Comparison of ENCODE assay signal across 28 cellular contexts in the genomic region with DNA sequence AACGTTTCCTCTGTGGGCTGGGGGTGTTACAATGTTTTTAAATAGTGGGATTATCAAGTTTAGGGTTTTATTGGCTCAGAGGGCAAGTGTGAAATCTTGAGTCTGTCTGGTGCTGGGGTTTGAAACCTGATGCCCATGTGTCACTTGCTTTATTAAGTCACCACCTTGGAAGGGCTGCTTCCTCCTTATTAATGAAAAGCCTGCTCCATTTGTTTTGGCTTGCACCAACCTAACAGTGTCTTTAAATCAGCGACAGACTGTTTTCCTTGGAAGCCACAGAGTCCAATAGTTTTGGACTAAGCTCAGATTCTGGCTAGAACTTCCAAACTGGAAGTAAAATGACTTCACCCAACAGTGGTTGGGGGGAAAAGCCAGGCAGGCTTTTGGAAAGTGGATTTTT. TPM values are rescaled to one million over a fixed set of nuclear protein-coding genes. Genes with fewer than 3 reads are reported as not detected.
A peak's percentile ranks its signal among the peaks of the same experiment; 100 is the strongest.
DNase-seq lines count a peak whose midpoint lies in the region; FAIRE-seq and TF ChIP-seq lines count a peak whose summit lies in the region.
"Had no signal": no experiment of that assay in that cellular context is flagged by ENCODE, and none has a peak within 500 bp of the region (broad histone marks: within the 10 kb centered on the region; RNA-seq: fewer than 3 reads in every experiment).

No MANE protein-coding gene starts in this region.

- no peak overlapping the region for H3K4me2 ChIP-seq in mesenchymal stem cell (ENCODE audit: low read length, poor library complexity, severe bottlenecking)
- H3K4me2 ChIP-seq: KMS-11 had no signal

- no peaks in the 10 kb centered on the region for H3K79me1 ChIP-seq in mesenchymal stem cell (replicated peaks; ENCODE audit: low read length, poor library complexity, severe bottlenecking)

- no peaks in the 10 kb centered on the region for H3K9me3 Mint-ChIP-seq in mesothelial cell of epicardium
- H3K9me3 Mint-ChIP-seq in immature natural killer cell = peaks cover 0 to 6% (median 0%) of the 10 kb centered on the region in 6 donors
- H3K9me3 Mint-ChIP-seq: activated T-helper 17 cell treated with anti-CD3 and anti-CD28 coated beads, Interleukin-2, amount 50 U/mL, for 72 hours; dendritic cell treated with granulocyte-macrophage colony-stimulating factor and Interleukin-4, amounts not matched to agents 40 ng/mL and 50 ng/mL, for 4 days; stimulated activated naive B cell treated with anti-CD40 and anti-IgM and Interleukin-4, amounts not matched to agents 10 μg/mL and 1 μg/mL and 100 μg/mL, for 72 hours; T-cell had no signal

- no peak overlapping the region for H2BK5ac ChIP-seq in mesenchymal stem cell (ENCODE audit: low read depth, low read length, poor library complexity, severe bottlenecking)

- no peak overlapping the region for H2BK12ac ChIP-seq in mesenchymal stem cell (ENCODE audit: low read length in 2 of 2)

- H3K4me1 Mint-ChIP-seq in mesothelial cell of epicardium (peaks cover 53% of the 10 kb centered on the region), immature natural killer cell (no peaks in the 10 kb centered on the region)
- H3K4me1 Mint-ChIP-seq: activated CD8-positive, alpha-beta memory T cell treated with anti-CD3 and anti-CD28 coated beads, Interleukin-2, amount 10 ng/mL, durations not matched to agents 7 days and 5 days; activated T-helper 17 cell treated with anti-CD3 and anti-CD28 coated beads, Interleukin-2, amount 50 U/mL, for 72 hours; natural killer cell; stimulated activated naive B cell treated with anti-CD40 and anti-IgM and Interleukin-4, amounts not matched to agents 10 μg/mL and 1 μg/mL and 100 μg/mL, for 72 hours; T-cell had no signal

- no peak overlapping the region for H3K14ac ChIP-seq in mesenchymal stem cell (ENCODE audit: low read length in 2 of 2)

- no peaks in the 10 kb centered on the region for H3K36me3 Mint-ChIP-seq in mesothelial cell of epicardium
- no peaks in the 10 kb centered on the region for H3K36me3 Mint-ChIP-seq in immature natural killer cell
- H3K36me3 Mint-ChIP-seq: activated CD8-positive, alpha-beta memory T cell treated with anti-CD3 and anti-CD28 coated beads, Interleukin-2, amount 10 ng/mL, durations not matched to agents 7 days and 5 days; activated naive CD8-positive, alpha-beta T cell; natural killer cell; stimulated activated naive B cell treated with anti-CD40 and anti-IgM and Interleukin-4, amounts not matched to agents 10 μg/mL and 1 μg/mL and 100 μg/mL, for 72 hours; T-cell had no signal

- no peak overlapping the region for H3K4ac ChIP-seq in mesenchymal stem cell (ENCODE audit: low read depth in 1 of 2, low read length in 2 of 2)

- no peaks in the 10 kb centered on the region for H3K27me3 ChIP-seq in bronchial epithelial cell (ENCODE audit: control insufficient read depth, insufficient read depth, low read length)
- H3K27me3 ChIP-seq in mesenchymal stem cell (ENCODE audit: control insufficient read depth in 1 of 2, insufficient read depth in 1 of 2, low read length in 2 of 2) = no peaks in the 10 kb centered on the region
- H3K27me3 ChIP-seq: foreskin keratinocyte had no signal

- no peaks in the 10 kb centered on the region for H3K27me3 Mint-ChIP-seq in mesothelial cell of epicardium (ENCODE audit: low read depth)
- H3K27me3 Mint-ChIP-seq in immature natural killer cell (ENCODE audit: low read depth in 3 of 3) = peaks cover 9 to 13% (median 13%) of the 10 kb centered on the region in 3 donors

- H2BK15ac ChIP-seq in mesenchymal stem cell (ENCODE audit: low read depth, poor library complexity, severe bottlenecking) = no peak overlapping the region

- H3K4me3 Mint-ChIP-seq in mesothelial cell of epicardium (no peak overlapping the region), immature natural killer cell (no peak overlapping the region)
- H3K4me3 Mint-ChIP-seq: activated CD8-positive, alpha-beta memory T cell treated with anti-CD3 and anti-CD28 coated beads, Interleukin-2, amount 10 ng/mL, durations not matched to agents 7 days and 5 days; activated naive CD8-positive, alpha-beta T cell; activated T-helper 17 cell treated with anti-CD3 and anti-CD28 coated beads, Interleukin-2, amount 50 U/mL, for 72 hours; dendritic cell treated with granulocyte-macrophage colony-stimulating factor and Interleukin-4, amounts not matched to agents 40 ng/mL and 50 ng/mL, for 4 days; natural killer cell; stimulated activated naive B cell treated with anti-CD40 and anti-IgM and Interleukin-4, amounts not matched to agents 10 μg/mL and 1 μg/mL and 100 μg/mL, for 72 hours; T-cell had no signal

- no peaks in the 10 kb centered on the region for H3K9me3 ChIP-seq in mesenchymal stem cell (ENCODE audit: control insufficient read depth, low read length)

- no peak overlapping the region for H4K91ac ChIP-seq in mesenchymal stem cell (ENCODE audit: low read length)

- peaks cover 6% of the 10 kb centered on the region for H3K4me1 ChIP-seq in mesenchymal stem cell (ENCODE audit: control insufficient read depth, insufficient read depth, low read depth, low read length)

- no peak overlapping the region for H3K27ac ChIP-seq in mesenchymal stem cell (ENCODE audit: low read length, poor library complexity, severe bottlenecking)
- H3K27ac ChIP-seq: foreskin keratinocyte, KMS-11 had no signal

- no peak overlapping the region for H2AK5ac ChIP-seq in mesenchymal stem cell (ENCODE audit: low read length, severe bottlenecking)

- no peak overlapping the region for H3K4me3 ChIP-seq in bronchial epithelial cell (ENCODE audit: low read depth, low read length)
- no peak overlapping the region for H3K4me3 ChIP-seq in mesenchymal stem cell (ENCODE audit: insufficient read depth in 1 of 2, low read depth in 1 of 2, low read length in 2 of 2)

- H3K36me3 ChIP-seq in bronchial epithelial cell (ENCODE audit: control insufficient read depth, insufficient read depth, low read length) = no peaks in the 10 kb centered on the region
- H3K36me3 ChIP-seq in mesenchymal stem cell (ENCODE audit: control insufficient read depth in 1 of 2, insufficient read depth in 2 of 2, low read depth in 1 of 2, low read length in 2 of 2) = no peaks in the 10 kb centered on the region

- no peak for FAIRE-seq in bronchial epithelial cell (lab: Jason Lieb, UNC)
- FAIRE-seq: islet of Langerhans, TTC549 had no signal

- H3K27ac Mint-ChIP-seq in mesothelial cell of epicardium = peak overlapping the region; percentile 53
- H3K27ac Mint-ChIP-seq in immature natural killer cell = no peak overlapping the region
- H3K27ac Mint-ChIP-seq: activated CD8-positive, alpha-beta memory T cell treated with anti-CD3 and anti-CD28 coated beads, Interleukin-2, amount 10 ng/mL, durations not matched to agents 7 days and 5 days; activated naive CD8-positive, alpha-beta T cell; activated T-helper 17 cell treated with anti-CD3 and anti-CD28 coated beads, Interleukin-2, amount 50 U/mL, for 72 hours; dendritic cell treated with granulocyte-macrophage colony-stimulating factor and Interleukin-4, amounts not matched to agents 40 ng/mL and 50 ng/mL, for 4 days; natural killer cell; stimulated activated naive B cell treated with anti-CD40 and anti-IgM and Interleukin-4, amounts not matched to agents 10 μg/mL and 1 μg/mL and 100 μg/mL, for 72 hours; T-cell had no signal

- no peak overlapping the region for H3K23ac ChIP-seq in mesenchymal stem cell (ENCODE audit: low read length in 2 of 2)

- no peak overlapping the region for H3K18ac ChIP-seq in mesenchymal stem cell (ENCODE audit: low read depth in 1 of 2, low read length in 2 of 2)

- H2AFZ ChIP-seq in mesenchymal stem cell (ENCODE audit: low read depth, low read length) = no peak overlapping the region

- TF ChIP-seq CTCF in bronchial epithelial cell (IDR thresholded peaks at IDR 0.05; ENCODE audit: insufficient read depth, low read length, severe bottlenecking) (no peak), mesothelial cell of epicardium (IDR thresholded peaks at IDR 0.05; ENCODE audit: unreplicated experiment) (no peak)

- H4K8ac ChIP-seq in mesenchymal stem cell (ENCODE audit: low read length) = no peak overlapping the region

- no peak overlapping the region for H2BK120ac ChIP-seq in mesenchymal stem cell (ENCODE audit: low read depth, low read length)

- H3K9ac ChIP-seq in mesenchymal stem cell (ENCODE audit: low read length) = no peak overlapping the region
- H3K9ac ChIP-seq: KMS-11 had no signal

- WGBS in mesenchymal stem cell = 91% methylated on average over 2 of the region's 2 CpGs

- DNase-seq in Daoy (ENCODE audit: low read depth) (peak; percentile 61), NCI-H2171 (lab: John Stamatoyannopoulos, UW) (peak; percentile 8), bronchial epithelial cell (ENCODE audit: low read depth) (peak; percentile 22), mesothelial cell of epicardium (ENCODE audit: low spot score in 2 of 2, unreplicated experiment in 2 of 2) (no peak), immature natural killer cell (no peak), mesenchymal stem cell (no peak), amygdala (lab: John Stamatoyannopoulos, UW) (no peak), putamen (ENCODE audit: low spot score) (no peak)
- DNase-seq: activated CD4-positive, alpha-beta T cell treated with anti-CD3 and anti-CD28 coated beads for 4 hours; activated CD8-positive, alpha-beta memory T cell treated with anti-CD3 and anti-CD28 coated beads, Interleukin-2, amount 10 ng/mL, durations not matched to agents 7 days and 5 days; foreskin keratinocyte; GDM1; hippocampal formation; mammary epithelial cell; natural killer cell; NCI-H2029; NCI-H526; SHP77 treated with DMSO at 0.1 percent for 48 hours; stimulated activated CD4-positive, alpha-beta T cell treated with anti-CD3 and anti-CD28 coated beads, Interleukin-2, amount 100 ng/mL, for 24 hours; stimulated activated naive B cell treated with anti-CD40 and anti-IgM and Interleukin-4, amounts not matched to agents 10 μg/mL and 1 μg/mL and 100 μg/mL, for 72 hours; T-cell had no signal

RNA-seq across cellular contexts. Expression of gene PALM2AKAP2, which starts 10.7 kb away (rescaled TPM):
- total RNA-seq in Daoy (2014; rRNA removed; shearing (Covaris generic)) = 26.9 and 27.4 TPM in 2 replicates
- total RNA-seq in bronchial epithelial cell (1.3 and 5.0 TPM in 2 replicates), mesothelial cell of epicardium (39.7 to 45.1 TPM (median 43.6 TPM) in 3 replicates)
- not detected for polyA plus RNA-seq in immature natural killer cell
- 11.3 TPM for polyA plus RNA-seq in mesenchymal stem cell (2013, experiment 1 of 2)
- polyA plus RNA-seq in mesenchymal stem cell (2013, experiment 2 of 2) = 10.8 TPM
- total RNA-seq: activated CD8-positive, alpha-beta memory T cell treated with anti-CD3 and anti-CD28 coated beads, Interleukin-2, amount 10 ng/mL, durations not matched to agents 7 days and 5 days; HT-29; natural killer cell; T-cell had no signal
- polyA plus RNA-seq: foreskin keratinocyte had no signal

Comparison
In these comparisons a context has a peak if more than half of its experiments do, and no peak if none do; other contexts are left out.
1. DNase-seq: peak in Daoy (single experiment), NCI-H2171 (single experiment) and bronchial epithelial cell (single experiment); none in mesothelial cell of epicardium (0 of 2), immature natural killer cell (0 of 3), mesenchymal stem cell (single experiment), amygdala (0 of 56) and putamen (single experiment).